8 cellular contexts compared by ENCODE assay signal in genomic region chr7:151062399-151063211, GRCh38. TPM values are rescaled to one million over a fixed set of nuclear protein-coding genes. Genes with fewer than 3 reads are reported as not detected.
A peak's percentile ranks its signal among the peaks of the same experiment; 100 is the strongest.
DNase-seq lines count a peak whose midpoint lies in the region; ATAC-seq and TF ChIP-seq lines count a peak whose summit lies in the region.

No MANE protein-coding gene starts in this region.

- DNase-seq in ELR (ENCODE audit: low read depth) (peak; percentile 71), SW480 (ENCODE audit: low spot score) (peak; percentile 88), left cardiac atrium (peak; percentile 54), progenitor cell of endocrine pancreas (ENCODE audit: low spot score, unreplicated experiment) (peak; percentile 91), NCI-H128 (lab: John Stamatoyannopoulos, UW; ENCODE audit: unreplicated experiment) (no peak)
- DNase-seq in T-helper 2 cell treated with Interferon-gamma antibody and Interleukin-4, amounts not matched to agents 5 μg/mL and 100 μg/mL, for 36 hours (ENCODE audit: low spot score): no peak
- DNase-seq in activated CD8-positive, alpha-beta T cell treated with anti-CD3 and anti-CD28 coated beads for 36 hours: no peak
- no peak for DNase-seq in activated naive CD8-positive, alpha-beta T cell treated with anti-CD3 and anti-CD28 coated beads for 36 hours

- H3K27me3 Mint-ChIP-seq in progenitor cell of endocrine pancreas: no peaks in the 10 kb centered on the region
- H3K27me3 Mint-ChIP-seq in T-helper 2 cell treated with Interferon-gamma antibody and Interleukin-4, amounts not matched to agents 5 μg/mL and 100 μg/mL, for 36 hours (ENCODE audit: low read depth): no peaks in the 10 kb centered on the region
- no peaks in the 10 kb centered on the region for H3K27me3 Mint-ChIP-seq in activated CD8-positive, alpha-beta T cell treated with anti-CD3 and anti-CD28 coated beads for 36 hours
- no peaks in the 10 kb centered on the region for H3K27me3 Mint-ChIP-seq in activated naive CD8-positive, alpha-beta T cell treated with anti-CD3 and anti-CD28 coated beads for 36 hours

- intact Hi-C loops in left cardiac atrium (cut with DNase I): no loop called here
- intact Hi-C loops in activated CD8-positive, alpha-beta T cell treated with anti-CD3 and anti-CD28 coated beads for 36 hours (cut with micrococcal nuclease): no loop called here

- CTCF ChIA-PET in activated CD8-positive, alpha-beta T cell treated with anti-CD3 and anti-CD28 coated beads for 36 hours (lab: Charles Lee): interaction anchor here (1.5 kb wide), 2 partner anchors 23 to 182 kb away, joined by 4 read pairs; no protein-coding TSS in a partner anchor

- no peaks in the 10 kb centered on the region for H3K9me3 Mint-ChIP-seq in progenitor cell of endocrine pancreas (ENCODE audit: low read depth)
- no peaks in the 10 kb centered on the region for H3K9me3 Mint-ChIP-seq in T-helper 2 cell treated with Interferon-gamma antibody and Interleukin-4, amounts not matched to agents 5 μg/mL and 100 μg/mL, for 36 hours
- H3K9me3 Mint-ChIP-seq in activated CD8-positive, alpha-beta T cell treated with anti-CD3 and anti-CD28 coated beads for 36 hours: no peaks in the 10 kb centered on the region
- no peaks in the 10 kb centered on the region for H3K9me3 Mint-ChIP-seq in activated naive CD8-positive, alpha-beta T cell treated with anti-CD3 and anti-CD28 coated beads for 36 hours

- H3K27ac Mint-ChIP-seq in progenitor cell of endocrine pancreas: peak overlapping the region; percentile 93
- no peak overlapping the region for H3K27ac Mint-ChIP-seq in T-helper 2 cell treated with Interferon-gamma antibody and Interleukin-4, amounts not matched to agents 5 μg/mL and 100 μg/mL, for 36 hours
- H3K27ac Mint-ChIP-seq in activated CD8-positive, alpha-beta T cell treated with anti-CD3 and anti-CD28 coated beads for 36 hours: no peak overlapping the region
- no peak overlapping the region for H3K27ac Mint-ChIP-seq in activated naive CD8-positive, alpha-beta T cell treated with anti-CD3 and anti-CD28 coated beads for 36 hours

- H3K4me3 Mint-ChIP-seq in progenitor cell of endocrine pancreas (ENCODE audit: low read depth): peak overlapping the region; percentile 69
- H3K4me3 Mint-ChIP-seq in T-helper 2 cell treated with Interferon-gamma antibody and Interleukin-4, amounts not matched to agents 5 μg/mL and 100 μg/mL, for 36 hours: no peak overlapping the region
- H3K4me3 Mint-ChIP-seq in activated CD8-positive, alpha-beta T cell treated with anti-CD3 and anti-CD28 coated beads for 36 hours: no peak overlapping the region
- no peak overlapping the region for H3K4me3 Mint-ChIP-seq in activated naive CD8-positive, alpha-beta T cell treated with anti-CD3 and anti-CD28 coated beads for 36 hours

- H3K4me1 Mint-ChIP-seq in progenitor cell of endocrine pancreas (ENCODE audit: low read depth): peaks cover 26% of the 10 kb centered on the region
- H3K4me1 Mint-ChIP-seq in T-helper 2 cell treated with Interferon-gamma antibody and Interleukin-4, amounts not matched to agents 5 μg/mL and 100 μg/mL, for 36 hours (ENCODE audit: low read depth): peaks cover 17% of the 10 kb centered on the region
- peaks cover 24% of the 10 kb centered on the region for H3K4me1 Mint-ChIP-seq in activated CD8-positive, alpha-beta T cell treated with anti-CD3 and anti-CD28 coated beads for 36 hours (ENCODE audit: low read depth)
- H3K4me1 Mint-ChIP-seq in activated naive CD8-positive, alpha-beta T cell treated with anti-CD3 and anti-CD28 coated beads for 36 hours: peaks cover 21% of the 10 kb centered on the region

- ATAC-seq in left cardiac atrium: peak; percentile 6 to 44
- ATAC-seq in activated CD8-positive, alpha-beta T cell treated with anti-CD3 and anti-CD28 coated beads for 36 hours: no peak

- TF ChIP-seq CTCF in progenitor cell of endocrine pancreas (IDR thresholded peaks at IDR 0.05; ENCODE audit: unreplicated experiment): no peak
- TF ChIP-seq CTCF in activated CD8-positive, alpha-beta T cell treated with anti-CD3 and anti-CD28 coated beads for 36 hours (IDR thresholded peaks at IDR 0.05): no peak

- peaks cover 6% of the 10 kb centered on the region for H3K36me3 Mint-ChIP-seq in progenitor cell of endocrine pancreas (ENCODE audit: insufficient read depth)
- peaks cover 14% of the 10 kb centered on the region for H3K36me3 Mint-ChIP-seq in T-helper 2 cell treated with Interferon-gamma antibody and Interleukin-4, amounts not matched to agents 5 μg/mL and 100 μg/mL, for 36 hours (ENCODE audit: low read depth)
- H3K36me3 Mint-ChIP-seq in activated CD8-positive, alpha-beta T cell treated with anti-CD3 and anti-CD28 coated beads for 36 hours (ENCODE audit: low read depth): peaks cover 5% of the 10 kb centered on the region
- peaks cover 10% of the 10 kb centered on the region for H3K36me3 Mint-ChIP-seq in activated naive CD8-positive, alpha-beta T cell treated with anti-CD3 and anti-CD28 coated beads for 36 hours

- POLR2A ChIA-PET in activated CD8-positive, alpha-beta T cell treated with anti-CD3 and anti-CD28 coated beads for 36 hours (lab: Charles Lee): no interaction called here

RNA-seq across cellular contexts. Expression of gene SLC4A2, which starts 3.2 kb away (rescaled TPM):
- total RNA-seq in left cardiac atrium: 100 to 1,000 TPM in 1 of 2 donors, 10 to 100 TPM in 1; 71.6 to 107 TPM
- 208 and 213 TPM in 2 replicates for total RNA-seq in progenitor cell of endocrine pancreas
- total RNA-seq in activated CD8-positive, alpha-beta T cell treated with anti-CD3 and anti-CD28 coated beads for 36 hours: 10 to 100 TPM; 42.7 to 46.1 TPM
- total RNA-seq in activated naive CD8-positive, alpha-beta T cell treated with anti-CD3 and anti-CD28 coated beads for 36 hours: 10 to 100 TPM; 66.5 to 69.1 TPM

RNA-seq across cellular contexts. Expression of gene CDK5, which starts 4.9 kb away (rescaled TPM):
- 1 to 10 TPM; 5.1 to 7.8 TPM for total RNA-seq in left cardiac atrium
- 22.6 and 24.9 TPM in 2 replicates for total RNA-seq in progenitor cell of endocrine pancreas
- 10 to 100 TPM in 1 of 2 experiments, 1 to 10 TPM in 1; 9.9 to 10.4 TPM for total RNA-seq in activated CD8-positive, alpha-beta T cell treated with anti-CD3 and anti-CD28 coated beads for 36 hours
- total RNA-seq in activated naive CD8-positive, alpha-beta T cell treated with anti-CD3 and anti-CD28 coated beads for 36 hours: 10 to 100 TPM; 13.3 to 16.0 TPM

RNA-seq across cellular contexts. Expression of gene ASIC3, which starts 14.3 kb away (rescaled TPM):
- total RNA-seq in left cardiac atrium (1 to 10 TPM; 4.0 to 4.2 TPM), progenitor cell of endocrine pancreas (3.5 and 5.1 TPM in 2 replicates)
- total RNA-seq in activated CD8-positive, alpha-beta T cell treated with anti-CD3 and anti-CD28 coated beads for 36 hours: 1 to 10 TPM; 3.7 to 5.8 TPM
- total RNA-seq in activated naive CD8-positive, alpha-beta T cell treated with anti-CD3 and anti-CD28 coated beads for 36 hours: 1 to 10 TPM; 2.7 to 3.2 TPM

RNA-seq across cellular contexts. Expression of gene FASTK, which starts 18.0 kb away (rescaled TPM):
- total RNA-seq in left cardiac atrium (10 to 100 TPM; 62.9 to 73.2 TPM), progenitor cell of endocrine pancreas (75.0 and 81.9 TPM in 2 replicates)
- total RNA-seq in activated CD8-positive, alpha-beta T cell treated with anti-CD3 and anti-CD28 coated beads for 36 hours: 10 to 100 TPM; 54.0 to 59.4 TPM
- total RNA-seq in activated naive CD8-positive, alpha-beta T cell treated with anti-CD3 and anti-CD28 coated beads for 36 hours: 10 to 100 TPM; 65.9 to 68.7 TPM

RNA-seq across cellular contexts. Expression of gene TMUB1, which starts 20.7 kb away (rescaled TPM):
- total RNA-seq in left cardiac atrium (10 to 100 TPM; 36.3 to 37.9 TPM), progenitor cell of endocrine pancreas (40.4 and 48.6 TPM in 2 replicates)
- 10 to 100 TPM; 59.7 to 64.2 TPM for total RNA-seq in activated CD8-positive, alpha-beta T cell treated with anti-CD3 and anti-CD28 coated beads for 36 hours
- total RNA-seq in activated naive CD8-positive, alpha-beta T cell treated with anti-CD3 and anti-CD28 coated beads for 36 hours: 10 to 100 TPM; 59.2 to 59.3 TPM

Comparison
In these comparisons a context has a peak if more than half of its experiments do, and no peak if none do; other contexts are left out.
1. DNase-seq: peak in ELR (single experiment), SW480 (single experiment), left cardiac atrium (single experiment) and progenitor cell of endocrine pancreas (single experiment); none in T-helper 2 cell treated with Interferon-gamma antibody and Interleukin-4, amounts not matched to agents 5 μg/mL and 100 μg/mL, for 36 hours (single experiment), NCI-H128 (single experiment), activated CD8-positive, alpha-beta T cell treated with anti-CD3 and anti-CD28 coated beads for 36 hours (single experiment) and activated naive CD8-positive, alpha-beta T cell treated with anti-CD3 and anti-CD28 coated beads for 36 hours (single experiment).